In genomic region chr7:22561895-22562593, GRCh38 we compare ENCODE assay signal across 10 cellular contexts.
DNase-seq lines count a peak whose midpoint lies in the region; ATAC-seq, FAIRE-seq and TF ChIP-seq lines count a peak whose summit lies in the region.
"Had no signal": no experiment of that assay in that cellular context is flagged by ENCODE, and none has a peak within 500 bp of the region (broad histone marks: within the 10 kb centered on the region; RNA-seq: fewer than 3 reads in every experiment).

No MANE protein-coding gene starts in this region.

- H2BK5ac ChIP-seq in H1 (ENCODE audit: low read depth, low read length), result peak overlapping the region; percentile 97

- no peak overlapping the region for H2AFZ ChIP-seq in H1 (ENCODE audit: low read length)

- CTCF ChIA-PET in H1 (lab: Charles Lee; ENCODE audit: partially characterized antibody), result interaction anchor here (0.7 to 9.0 kb wide), 17 partner anchors 9 to 493 kb away, joined by 3 to 385 read pairs (median 11); partner anchors contain the start of gene IL6

- no peak for TF ChIP-seq EP300 in H1 (IDR thresholded peaks at IDR 0.05; ENCODE audit: borderline replicate concordance in 1 of 2, low read depth in 2 of 2, low read length in 2 of 2)

- no peak overlapping the region for H3K14ac ChIP-seq in H1 (ENCODE audit: insufficient read length)

- POLR2A ChIA-PET in H1 (lab: Charles Lee; ENCODE audit: partially characterized antibody), result interaction anchor here (0.6 to 5.1 kb wide), 19 partner anchors 13 to 686 kb away, joined by 3 to 52 read pairs (median 3); partner anchors contain the start of genes IL6, KLHL7 and TOMM7

- H2BK20ac ChIP-seq in H1 (ENCODE audit: low read length), result peak overlapping the region; percentile 68; the same call in 1 of the 2 replicates

- DNase-seq in H1 (ENCODE audit: low read depth in 1 of 2, low spot score in 2 of 2), result peak in 1 of 2 experiments; percentile 58
- no peak for DNase-seq in progenitor cell of endocrine pancreas (ENCODE audit: low spot score, unreplicated experiment)
- no peak for DNase-seq in COR-L47 (lab: John Stamatoyannopoulos, UW)
- DNase-seq in SHP77 treated with DMSO at 0.1 percent for 48 hours (lab: John Stamatoyannopoulos, UW), result no peak
- DNase-seq: activated T-cell treated with anti-CD3 and anti-CD28 coated beads for 4 hours, NCI-H1436 had no signal

- no peaks in the 10 kb centered on the region for H3K36me3 Mint-ChIP-seq in progenitor cell of endocrine pancreas (ENCODE audit: insufficient read depth)

- no peak overlapping the region for H4K8ac ChIP-seq in H1 (ENCODE audit: extremely low read depth, insufficient read depth, low read length)

- H3K23me2 ChIP-seq in H1 (ENCODE audit: low read depth, low read length), result no peaks in the 10 kb centered on the region

- no peak overlapping the region for H3K56ac ChIP-seq in H1 (replicated peaks; ENCODE audit: insufficient read length, low read depth, low read length)

- peak overlapping the region; percentile 5 for H3K4ac ChIP-seq in H1 (replicated peaks; ENCODE audit: insufficient read length, low read depth, low read length)

- H2AK5ac ChIP-seq in H1 (ENCODE audit: low read depth, low read length), result no peak overlapping the region

- H3K9ac ChIP-seq in HUES48 (ENCODE audit: low read depth, low read length) (peak overlapping the region; percentile 70; the same call in 1 of the 2 replicates), H1 (replicated peaks in 1 of 4; ENCODE audit: extremely low read depth in 1 of 4, low read depth in 3 of 4, low read length in 3 of 4) (no peak overlapping the region)

- H2BK12ac ChIP-seq in H1 (ENCODE audit: low read depth, low read length), result 0 out of 2 replicates have a peak overlapping the region, but pooled peaks have one; percentile 32

- H4K5ac ChIP-seq in H1 (ENCODE audit: insufficient read length, low read depth, low read length), result peak overlapping the region; percentile 35

- ATAC-seq in GM18858 (IDR thresholded peaks at IDR 0.05; ENCODE audit: unreplicated experiment), result peak; percentile 36
- ATAC-seq in HG03439 (IDR thresholded peaks at IDR 0.05; ENCODE audit: unreplicated experiment), result no peak
- no peak for ATAC-seq in GM18517 (IDR thresholded peaks at IDR 0.05; ENCODE audit: unreplicated experiment)

- peak overlapping the region; percentile 64 for H3K18ac ChIP-seq in H1 (ENCODE audit: extremely low read depth, low read length)

- H3K79me1 ChIP-seq in H1 (ENCODE audit: low read depth, low read length), result no peaks in the 10 kb centered on the region; the same call in 1 of the 2 replicates

- peak overlapping the region; percentile 58 to 71 for H3K4me2 ChIP-seq in H1 (ENCODE audit: insufficient read depth in 1 of 2, low read depth in 2 of 2, low read length in 2 of 2)

- H3K4me3 Mint-ChIP-seq in progenitor cell of endocrine pancreas (ENCODE audit: low read depth), result no peak overlapping the region

- H2BK15ac ChIP-seq in H1 (ENCODE audit: low read length), result no peak overlapping the region

- peak overlapping the region; percentile 85 for H3K27ac Mint-ChIP-seq in progenitor cell of endocrine pancreas

- H3K36me3 ChIP-seq in HUES48 (ENCODE audit: control insufficient read depth, insufficient read depth, low read length) (no peaks in the 10 kb centered on the region), H1 (ENCODE audit: control insufficient read depth in 2 of 4, insufficient read depth in 4 of 4, low read length in 3 of 4) (no peaks in the 10 kb centered on the region)

- H3K27me3 Mint-ChIP-seq in progenitor cell of endocrine pancreas, result no peaks in the 10 kb centered on the region

- no peaks in the 10 kb centered on the region for H3K79me2 ChIP-seq in H1 (ENCODE audit: control insufficient read depth in 1 of 2, insufficient read depth in 2 of 2, low read length in 2 of 2)

- no peaks in the 10 kb centered on the region for H3K9me3 Mint-ChIP-seq in progenitor cell of endocrine pancreas (ENCODE audit: low read depth)

- no peaks in the 10 kb centered on the region for H3K27me3 ChIP-seq in HUES48 (ENCODE audit: control insufficient read depth, insufficient read depth, low read length)
- no peaks in the 10 kb centered on the region for H3K27me3 ChIP-seq in H1 (replicated peaks in 1 of 4; ENCODE audit: control insufficient read depth in 3 of 4, extremely low read depth in 1 of 4, insufficient read depth in 3 of 4, low read length in 3 of 4)

- 75% methylated on average over 2 of the region's 5 CpGs; no CpG with 5 or more reads in 1 of the 2 experiments for WGBS in H1 (ENCODE audit: extremely low coverage in 1 of 2, insufficient coverage in 1 of 2, insufficient read length in 1 of 2, insufficient replicate concordance in 2 of 2, low coverage in 1 of 2, low lambda C conversion rate in 2 of 2, missing lambda C conversion rate in 1 of 2), 2 experiments

- TF ChIP-seq RAD21 in H1 (IDR thresholded peaks at IDR 0.05 in 1 of 2, conservative IDR thresholded peaks at IDR 0.05 in 1 of 2; ENCODE audit: low read depth in 2 of 2, low read length in 2 of 2), result no peak

- peak overlapping the region; percentile 16 for H2BK120ac ChIP-seq in H1 (replicated peaks; ENCODE audit: low read depth, low read length)

- H3K4me1 ChIP-seq in HUES48 (ENCODE audit: control insufficient read depth, insufficient read depth, low read length) (peaks cover 61% of the 10 kb centered on the region), H1 (replicated peaks in 1 of 4; ENCODE audit: control insufficient read depth in 3 of 4, insufficient read depth in 4 of 4, low read length in 3 of 4) (peaks cover 9 to 35% (median 27%) of the 10 kb centered on the region in 4 experiments)

- H3K9me3 ChIP-seq in HUES48 (ENCODE audit: control insufficient read depth, insufficient read depth, low read length) (no peaks in the 10 kb centered on the region), H1 (ENCODE audit: insufficient read depth in 2 of 2, low read depth in 1 of 2, low read length in 1 of 2) (no peaks in the 10 kb centered on the region)

- no peak for FAIRE-seq in H1 (lab: Jason Lieb, UNC)

- H3K23ac ChIP-seq in H1 (ENCODE audit: insufficient read length), result no peak overlapping the region

- peak overlapping the region; percentile 80 for H3K27ac ChIP-seq in HUES48 (ENCODE audit: low read depth, low read length)
- H3K27ac ChIP-seq in H1 (ENCODE audit: low read depth, low read length), result 0 out of 2 replicates have a peak overlapping the region, but pooled peaks have one; percentile 2

- no peaks in the 10 kb centered on the region for H4K20me1 ChIP-seq in H1 (replicated peaks in 1 of 2; ENCODE audit: control insufficient read depth in 1 of 2, insufficient read depth in 2 of 2, low read length in 2 of 2)

- H3K4me3 ChIP-seq in HUES48 (ENCODE audit: low read depth, low read length), result 0 out of 2 replicates have a peak overlapping the region, but pooled peaks have one; percentile 9
- peak overlapping the region in 2 of 4 experiments; percentile 12 to 43; a peak in 2 of 8 replicates for H3K4me3 ChIP-seq in H1 (ENCODE audit: extremely low read depth in 1 of 4, insufficient read depth in 2 of 4, low read depth in 3 of 4, low read length in 4 of 4)

- peak overlapping the region; percentile 53 for H4K91ac ChIP-seq in H1 (replicated peaks; ENCODE audit: insufficient read length, low read length)

- TF ChIP-seq POLR2A in H1 (IDR thresholded peaks at IDR 0.05; ENCODE audit: control extremely low read depth in 1 of 2, low read depth in 2 of 2, low read length in 2 of 2), result no peak

- TF ChIP-seq CTCF in H1 (IDR thresholded peaks at IDR 0.05; ENCODE audit: control extremely low read depth in 1 of 3, insufficient read depth in 1 of 3, low read depth in 1 of 3, low read length in 3 of 3), result no peak
- no peak for TF ChIP-seq CTCF in progenitor cell of endocrine pancreas (IDR thresholded peaks at IDR 0.05; ENCODE audit: unreplicated experiment)

- H3K4me1 Mint-ChIP-seq in progenitor cell of endocrine pancreas (ENCODE audit: low read depth), result peaks cover 35% of the 10 kb centered on the region

TF ChIP-seq in H1, 55 proteins besides CTCF, POLR2A, EP300 and RAD21:
- TF ChIP-seq KDM1A (IDR thresholded peaks at IDR 0.05; ENCODE audit: borderline replicate concordance, low read length) (no peak), CREB1 (IDR thresholded peaks at IDR 0.05) (peak; percentile 12; the same call in 1 of the 2 replicates)
TF ChIP-seq in H1: peak in this region for 1.
